ENCODE assay signal across 8 cellular contexts in genomic region chr5:67182406-67182805, GRCh38. TPM values are rescaled to one million over a fixed set of nuclear protein-coding genes. Genes with fewer than 3 reads are reported as not detected.
A peak's percentile ranks its signal among the peaks of the same experiment; 100 is the strongest.
DNase-seq lines count a peak whose midpoint lies in the region; ATAC-seq and TF ChIP-seq lines count a peak whose summit lies in the region.

No MANE protein-coding gene starts in this region.

- TF ChIP-seq CTCF in body of pancreas (IDR thresholded peaks at IDR 0.05) = no peak

- H3K27ac ChIP-seq in body of pancreas (peak overlapping the region in 1 of 4 donors; percentile 63), layer of hippocampus (ENCODE audit: low read depth, low read length) (peak overlapping the region; percentile 8)
- H3K27ac ChIP-seq in effector memory CD4-positive, alpha-beta T cell (ENCODE audit: insufficient read depth, low read length, poor library complexity, severe bottlenecking) = no peak overlapping the region

- WGBS in body of pancreas, 2 donors = 24 to 38% methylated on average over 6 of the region's 6 CpGs

- peak in 1 of 3 donors; percentile 22 for TF ChIP-seq POLR2A in body of pancreas (IDR thresholded peaks at IDR 0.05)

- H3K36me3 ChIP-seq in body of pancreas (replicated peaks in 1 of 2; ENCODE audit: insufficient read depth in 1 of 2, low read depth in 2 of 2) = no peaks in the 10 kb centered on the region
- no peaks in the 10 kb centered on the region for H3K36me3 ChIP-seq in effector memory CD4-positive, alpha-beta T cell (ENCODE audit: control insufficient read depth, insufficient read depth, low read length)

- H3K27me3 ChIP-seq in body of pancreas (no peaks in the 10 kb centered on the region), layer of hippocampus (ENCODE audit: control insufficient read depth, insufficient read depth, low read length) (no peaks in the 10 kb centered on the region)
- no peaks in the 10 kb centered on the region for H3K27me3 ChIP-seq in effector memory CD4-positive, alpha-beta T cell (replicated peaks; ENCODE audit: control insufficient read depth, insufficient read depth, low read length, poor library complexity, severe bottlenecking)

- in situ Hi-C loops in KBM-7 (cut with MboI; ENCODE audit: low pct_unique_long_range_greater_than_20kb, low sequenced_read_pairs) = no loop called here

- H3K4me3 ChIP-seq in body of pancreas = no peak overlapping the region
- no peak overlapping the region for H3K4me3 ChIP-seq in effector memory CD4-positive, alpha-beta T cell (ENCODE audit: insufficient read depth, low read depth, low read length, poor library complexity, severe bottlenecking)

- peak; percentile 56 for ATAC-seq in body of pancreas

- H3K9me3 ChIP-seq in body of pancreas = no peaks in the 10 kb centered on the region
- no peaks in the 10 kb centered on the region for H3K9me3 ChIP-seq in effector memory CD4-positive, alpha-beta T cell (ENCODE audit: control insufficient read depth, low read length)

- intact Hi-C loops in body of pancreas (cut with DNase I) = no loop called here

- H3K4me1 ChIP-seq in body of pancreas = no peaks in the 10 kb centered on the region
- H3K4me1 ChIP-seq in effector memory CD4-positive, alpha-beta T cell (ENCODE audit: control insufficient read depth, insufficient read depth, low read length, poor library complexity, severe bottlenecking) = peaks cover 32% of the 10 kb centered on the region

- DNase-seq in KBM-7 (peak; percentile 63), body of pancreas (peak in 3 of 4 donors; percentile 26 to 64 (median 27)), stromal cell of bone marrow (ENCODE audit: low read depth) (peak; percentile 73), HK-2 (ENCODE audit: unreplicated experiment) (no peak), midbrain (lab: John Stamatoyannopoulos, UW) (no peak), inferior parietal cortex (ENCODE audit: extremely low spot score) (no peak)
- DNase-seq in effector memory CD4-positive, alpha-beta T cell = no peak

RNA-seq across cellular contexts. Expression of gene CD180, which starts 14.2 kb away (rescaled TPM):
- total RNA-seq in body of pancreas = under 1 TPM in 1 of 2 donors, not detected in 1; 0.26 TPM

Comparison
In these comparisons a context has a peak if more than half of its experiments do, and no peak if none do; other contexts are left out.
1. DNase-seq: peak in KBM-7 (single experiment), body of pancreas (3 of 4) and stromal cell of bone marrow (single experiment); none in HK-2 (single experiment), midbrain (single experiment), inferior parietal cortex (single experiment) and effector memory CD4-positive, alpha-beta T cell (0 of 3).